ENCODE assay signal across 22 cellular contexts in genomic region chr3:191094057-191094456, GRCh38.
DNase-seq lines count a peak whose midpoint lies in the region; ATAC-seq, FAIRE-seq and TF ChIP-seq lines count a peak whose summit lies in the region.
"Had no signal": no experiment of that assay in that cellular context is flagged by ENCODE, and none has a peak within 500 bp of the region (broad histone marks: within the 10 kb centered on the region; RNA-seq: fewer than 3 reads in every experiment).

No MANE protein-coding gene starts in this region.

- FAIRE-seq in RCC 7860 (lab: Jason Lieb, UNC): no peak
- FAIRE-seq: D721Med, islet of Langerhans had no signal

- peak; percentile 97 for DNase-seq in HCEC 1CT
- peak; percentile 58 for DNase-seq in astrocyte of the spinal cord (ENCODE audit: low read depth, low spot score)
- peak; percentile 63 to 81 for DNase-seq in foreskin keratinocyte
- DNase-seq in activated CD4-positive, CD25-positive, alpha-beta regulatory T cell treated with anti-CD3 and anti-CD28 coated beads, Interleukin-2, amount 50 U/mL, for 72 hours: no peak
- no peak for DNase-seq in RCC 7860 (ENCODE audit: low spot score)
- no peak for DNase-seq in activated T-cell treated with anti-CD3 and anti-CD28 coated beads, Interleukin-2, amount 50 U/mL, for 1 hour
- DNase-seq: ACHN; activated effector memory CD4-positive, alpha-beta T cell treated with Interleukin-2 at 50 U/mL for 16 hours; effector CD4-positive, alpha-beta T cell; NCI-H1694 treated with DMSO at 0.1 percent for 48 hours; right lobe of liver; stimulated activated CD4-positive, alpha-beta T cell treated with anti-CD3 and anti-CD28 coated beads, Interleukin-4, amount 100 ng/mL, for 4 hours; SW 1271; thyroid gland; WERI-Rb-1 had no signal

- H3K27ac ChIP-seq in ACC112 (ENCODE audit: low read depth, low read length): peak overlapping the region; percentile 57
- H3K27ac ChIP-seq in foreskin keratinocyte: no peak overlapping the region
- H3K27ac ChIP-seq: ascending aorta, neutrophil, right lobe of liver, thyroid gland, WERI-Rb-1 had no signal

- peak; percentile 97 for ATAC-seq in foreskin keratinocyte
- no peak for ATAC-seq in HG03175 (IDR thresholded peaks at IDR 0.05; ENCODE audit: unreplicated experiment)
- ATAC-seq: right lobe of liver had no signal

- TF ChIP-seq CTCF in astrocyte of the spinal cord (IDR thresholded peaks at IDR 0.05; ENCODE audit: low read depth, low read length) (no peak), foreskin keratinocyte (conservative IDR thresholded peaks at IDR 0.05) (no peak)

- H3K4me3 ChIP-seq in ACC112 (ENCODE audit: low read depth, low read length) (peak overlapping the region; percentile 46), astrocyte of the spinal cord (ENCODE audit: low read depth, low read length) (no peak overlapping the region)
- H3K4me3 ChIP-seq: ascending aorta, HAP-1, right lobe of liver, thyroid gland had no signal

- H3K27me3 ChIP-seq in ACC112 (ENCODE audit: insufficient read depth, low read length): no peaks in the 10 kb centered on the region
- no peaks in the 10 kb centered on the region for H3K27me3 ChIP-seq in foreskin keratinocyte
- H3K27me3 ChIP-seq: ascending aorta, neutrophil, right lobe of liver, thyroid gland had no signal

- H3K79me2 ChIP-seq in ACC112 (ENCODE audit: control insufficient read depth, insufficient read depth, low read length, unreplicated experiment): no peaks in the 10 kb centered on the region

- in situ Hi-C loops in astrocyte of the spinal cord (cut with HindIII; ENCODE audit: low sequenced_read_pairs): no loop called here

- peak overlapping the region; percentile 9 for H2AFZ ChIP-seq in ACC112 (ENCODE audit: low read length, unreplicated experiment)

- H3K36me3 ChIP-seq in ACC112 (ENCODE audit: insufficient read depth, low read length): no peaks in the 10 kb centered on the region
- H3K36me3 ChIP-seq: ascending aorta, HAP-1, neutrophil, right lobe of liver, thyroid gland, WERI-Rb-1 had no signal

- peaks cover 9% of the 10 kb centered on the region for H3K4me1 ChIP-seq in ACC112 (ENCODE audit: control insufficient read depth, insufficient read depth, low read length, unreplicated experiment)
- H3K4me1 ChIP-seq in foreskin keratinocyte: peaks cover 3% of the 10 kb centered on the region
- H3K4me1 ChIP-seq: ascending aorta, HAP-1, right lobe of liver, thyroid gland had no signal

Comparison
In these comparisons a context has a peak if more than half of its experiments do, and no peak if none do; other contexts are left out.
1. DNase-seq: peak in HCEC 1CT (single experiment), astrocyte of the spinal cord (single experiment) and foreskin keratinocyte (2 of 2); none in activated CD4-positive, CD25-positive, alpha-beta regulatory T cell treated with anti-CD3 and anti-CD28 coated beads, Interleukin-2, amount 50 U/mL, for 72 hours (single experiment), RCC 7860 (single experiment) and activated T-cell treated with anti-CD3 and anti-CD28 coated beads, Interleukin-2, amount 50 U/mL, for 1 hour (single experiment).